ENCODE assay signal across 24 cellular contexts in the genomic region with DNA sequence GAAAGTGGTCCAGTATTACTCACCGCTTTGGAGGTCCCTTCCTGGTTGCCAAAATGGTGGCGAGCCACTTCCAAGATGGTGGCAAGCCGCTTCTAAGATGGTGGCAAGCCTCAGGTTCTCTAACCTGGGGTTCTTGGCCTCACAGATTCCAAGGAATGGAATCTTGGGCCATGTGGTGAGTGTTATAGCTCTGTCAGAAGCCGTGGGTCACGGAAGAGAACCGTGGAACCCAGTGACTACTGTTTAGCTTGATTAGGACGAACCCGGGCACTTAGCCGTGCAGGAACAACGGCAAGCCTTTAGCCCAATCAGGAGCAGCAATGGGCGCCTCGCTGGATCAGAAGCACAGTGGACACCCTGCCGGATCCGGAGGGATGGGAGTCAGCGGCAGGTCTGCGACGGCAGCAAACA.
A peak's percentile ranks its signal among the peaks of the same experiment; 100 is the strongest.
DNase-seq lines count a peak whose midpoint lies in the region; ATAC-seq, FAIRE-seq and TF ChIP-seq lines count a peak whose summit lies in the region.
"Had no signal": no experiment of that assay in that cellular context is flagged by ENCODE, and none has a peak within 500 bp of the region (broad histone marks: within the 10 kb centered on the region; RNA-seq: fewer than 3 reads in every experiment).

No MANE protein-coding gene starts in this region.

- no TSS peak for BruUV-seq in K562 (replicated peaks; lab: Mats Ljungman, UMichigan)

- H3K27me3 ChIP-seq in K562 (ENCODE audit: control insufficient read depth in 2 of 2, insufficient read depth in 2 of 2, low read length in 2 of 2) = no peaks in the 10 kb centered on the region

- peak overlapping the region; percentile 75 to 83 for H3K9ac ChIP-seq in K562 (ENCODE audit: insufficient read depth in 1 of 2, low read depth in 2 of 2, low read length in 2 of 2)
- H3K9ac ChIP-seq: KMS-11 had no signal

- TF ChIP-seq CTCF in C4-2B (conservative IDR thresholded peaks at IDR 0.05) = no peak
- no peak for TF ChIP-seq CTCF in K562 (IDR thresholded peaks at IDR 0.05 in 2 of 3, conservative IDR thresholded peaks at IDR 0.05 in 1 of 3; ENCODE audit: insufficient read depth in 2 of 3, low read depth in 1 of 3, low read length in 3 of 3)

- H3K27ac ChIP-seq in C4-2B = peak overlapping the region; percentile 86
- peak overlapping the region; percentile 87 for H3K27ac ChIP-seq in K562 (ENCODE audit: extremely low read depth, low read depth, low read length)
- H3K27ac ChIP-seq: HL-60, KMS-11 had no signal

- CTCF ChIA-PET in K562 (lab: Yijun Ruan, JAX; ENCODE audit: low intra/inter-chr PET ratio) = no interaction called here

- POLR2A ChIA-PET in K562 (lab: Yijun Ruan, JAX) = interaction anchor here (0.6 to 1.6 kb wide), 3 partner anchors 10 to 1523 kb away, joined by 3 to 6 read pairs (median 3); no protein-coding TSS in a partner anchor

- H3K4me2 ChIP-seq in K562 (ENCODE audit: insufficient read depth, low read length) = peak overlapping the region; percentile 69
- H3K4me2 ChIP-seq: KMS-11 had no signal

- no peaks in the 10 kb centered on the region for H3K4me1 ChIP-seq in K562 (replicated peaks in 1 of 2; ENCODE audit: control insufficient read depth in 2 of 2, insufficient read depth in 2 of 2, low read length in 2 of 2)

- H4K20me1 ChIP-seq in K562 (replicated peaks; ENCODE audit: control insufficient read depth, insufficient read depth, low read length) = no peaks in the 10 kb centered on the region

- DNase-seq in H54 (ENCODE audit: insufficient read length, low spot score) (no peak), NCI-H1417 (lab: John Stamatoyannopoulos, UW) (peak in 2 of 3 experiments; percentile 85 to 87), K562 (ENCODE audit: extremely low read depth in 1 of 4, low spot score in 3 of 4) (peak in 1 of 4 experiments; percentile 52), dermis blood vessel endothelial cell (no peak), HPDE6-E6E7 (ENCODE audit: extremely low spot score) (no peak), AG08395 (ENCODE audit: low spot score) (no peak)
- DNase-seq: CD4-positive, alpha-beta T cell; COR-L47; H7; HFFc6; MV-4-11; NCI-H1436; NCI-H2029 treated with DMSO at 0.1 percent for 48 hours; NCI-H345; NCI-H524; NCI-H774; SHP77; SW 1271; T-helper 17 cell had no signal

- peaks cover 12% of the 10 kb centered on the region for H3K79me2 ChIP-seq in K562 (ENCODE audit: control insufficient read depth, insufficient read depth, low read length)

- peak overlapping the region; percentile 47 for H3K4me3 ChIP-seq in K562

- ATAC-seq in K562 = peak; percentile 81
- ATAC-seq: T-helper 17 cell had no signal

- H2AFZ ChIP-seq in K562 (ENCODE audit: low read depth, low read length) = peak overlapping the region; percentile 82

- no peaks in the 10 kb centered on the region for H3K9me3 ChIP-seq in K562 (replicated peaks; ENCODE audit: control insufficient read depth, insufficient read depth, low read depth, low read length)

- no peak for TF ChIP-seq RAD21 in K562 (CRISPR knock-in tag; conservative IDR thresholded peaks at IDR 0.05 in 1 of 2, IDR thresholded peaks at IDR 0.05 in 1 of 2)

- no peaks in the 10 kb centered on the region for H3K36me3 ChIP-seq in K562 (ENCODE audit: control insufficient read depth, insufficient read depth, low read length)

- WGBS in K562 (ENCODE audit: insufficient coverage, low coverage, missing lambda C conversion rate) = 0% methylated on average over 15 of the region's 17 CpGs

- TF ChIP-seq EP300 in K562 (IDR thresholded peaks at IDR 0.05; ENCODE audit: low read length) = no peak

- H3K9me1 ChIP-seq in K562 (ENCODE audit: control insufficient read depth, insufficient read depth, low read length) = no peaks in the 10 kb centered on the region

- peak; percentile 7; the same call in 1 of the 2 replicates for TF ChIP-seq POLR2A in H54 (IDR thresholded peaks at IDR 0.05; ENCODE audit: low read depth, low read length)
- peak; percentile 75 for TF ChIP-seq POLR2A in K562 (conservative IDR thresholded peaks at IDR 0.05)

- no peak for FAIRE-seq in H54 (lab: Jason Lieb, UNC)
- FAIRE-seq in K562 (lab: Jason Lieb, UNC) = no peak
- FAIRE-seq: G401.6, HTR-8/SVneo had no signal

- intact Hi-C loops in K562 (cut with micrococcal nuclease) = no loop called here

- in situ Hi-C loops in K562 (cut with MboI) = no loop called here

TF ChIP-seq in K562, 482 proteins besides CTCF, POLR2A, EP300 and RAD21 (continues in another document):
- TF ChIP-seq HMGN3 (IDR thresholded peaks at IDR 0.05; ENCODE audit: borderline replicate concordance, extremely low read depth, insufficient read length, low read depth, low read length) (no peak), ZNF444 (CRISPR knock-in tag; IDR thresholded peaks at IDR 0.05) (no peak), DIDO1 (tag; IDR thresholded peaks at IDR 0.05; ENCODE audit: low read depth) (0 out of 2 replicates have a peak, but pooled peaks have one; percentile 40), TAF7 (tag; IDR thresholded peaks at IDR 0.05) (peak; percentile 92), RBFOX2 (IDR thresholded peaks at IDR 0.05; ENCODE audit: low read depth, low read length) (peak; percentile 74), YY1 (IDR thresholded peaks at IDR 0.05; ENCODE audit: borderline replicate concordance in 1 of 3, control insufficient read depth in 1 of 3, extremely low read depth in 1 of 3, insufficient read depth in 3 of 3, insufficient read length in 1 of 3, insufficient replicate concordance in 2 of 3, low read depth in 1 of 3, low read length in 2 of 3) (peak; percentile 57 to 92 (median 74)), SAFB (IDR thresholded peaks at IDR 0.05; ENCODE audit: borderline replicate concordance, low read depth, low read length) (no peak), ZNF583 (CRISPR knock-in tag; IDR thresholded peaks at IDR 0.05) (0 out of 2 replicates have a peak, but pooled peaks have one; percentile 14), ZNF589 (CRISPR knock-in tag; IDR thresholded peaks at IDR 0.05; ENCODE audit: low read depth) (0 out of 2 replicates have a peak, but pooled peaks have one; percentile 25)
- TF ChIP-seq, protein P1, sequence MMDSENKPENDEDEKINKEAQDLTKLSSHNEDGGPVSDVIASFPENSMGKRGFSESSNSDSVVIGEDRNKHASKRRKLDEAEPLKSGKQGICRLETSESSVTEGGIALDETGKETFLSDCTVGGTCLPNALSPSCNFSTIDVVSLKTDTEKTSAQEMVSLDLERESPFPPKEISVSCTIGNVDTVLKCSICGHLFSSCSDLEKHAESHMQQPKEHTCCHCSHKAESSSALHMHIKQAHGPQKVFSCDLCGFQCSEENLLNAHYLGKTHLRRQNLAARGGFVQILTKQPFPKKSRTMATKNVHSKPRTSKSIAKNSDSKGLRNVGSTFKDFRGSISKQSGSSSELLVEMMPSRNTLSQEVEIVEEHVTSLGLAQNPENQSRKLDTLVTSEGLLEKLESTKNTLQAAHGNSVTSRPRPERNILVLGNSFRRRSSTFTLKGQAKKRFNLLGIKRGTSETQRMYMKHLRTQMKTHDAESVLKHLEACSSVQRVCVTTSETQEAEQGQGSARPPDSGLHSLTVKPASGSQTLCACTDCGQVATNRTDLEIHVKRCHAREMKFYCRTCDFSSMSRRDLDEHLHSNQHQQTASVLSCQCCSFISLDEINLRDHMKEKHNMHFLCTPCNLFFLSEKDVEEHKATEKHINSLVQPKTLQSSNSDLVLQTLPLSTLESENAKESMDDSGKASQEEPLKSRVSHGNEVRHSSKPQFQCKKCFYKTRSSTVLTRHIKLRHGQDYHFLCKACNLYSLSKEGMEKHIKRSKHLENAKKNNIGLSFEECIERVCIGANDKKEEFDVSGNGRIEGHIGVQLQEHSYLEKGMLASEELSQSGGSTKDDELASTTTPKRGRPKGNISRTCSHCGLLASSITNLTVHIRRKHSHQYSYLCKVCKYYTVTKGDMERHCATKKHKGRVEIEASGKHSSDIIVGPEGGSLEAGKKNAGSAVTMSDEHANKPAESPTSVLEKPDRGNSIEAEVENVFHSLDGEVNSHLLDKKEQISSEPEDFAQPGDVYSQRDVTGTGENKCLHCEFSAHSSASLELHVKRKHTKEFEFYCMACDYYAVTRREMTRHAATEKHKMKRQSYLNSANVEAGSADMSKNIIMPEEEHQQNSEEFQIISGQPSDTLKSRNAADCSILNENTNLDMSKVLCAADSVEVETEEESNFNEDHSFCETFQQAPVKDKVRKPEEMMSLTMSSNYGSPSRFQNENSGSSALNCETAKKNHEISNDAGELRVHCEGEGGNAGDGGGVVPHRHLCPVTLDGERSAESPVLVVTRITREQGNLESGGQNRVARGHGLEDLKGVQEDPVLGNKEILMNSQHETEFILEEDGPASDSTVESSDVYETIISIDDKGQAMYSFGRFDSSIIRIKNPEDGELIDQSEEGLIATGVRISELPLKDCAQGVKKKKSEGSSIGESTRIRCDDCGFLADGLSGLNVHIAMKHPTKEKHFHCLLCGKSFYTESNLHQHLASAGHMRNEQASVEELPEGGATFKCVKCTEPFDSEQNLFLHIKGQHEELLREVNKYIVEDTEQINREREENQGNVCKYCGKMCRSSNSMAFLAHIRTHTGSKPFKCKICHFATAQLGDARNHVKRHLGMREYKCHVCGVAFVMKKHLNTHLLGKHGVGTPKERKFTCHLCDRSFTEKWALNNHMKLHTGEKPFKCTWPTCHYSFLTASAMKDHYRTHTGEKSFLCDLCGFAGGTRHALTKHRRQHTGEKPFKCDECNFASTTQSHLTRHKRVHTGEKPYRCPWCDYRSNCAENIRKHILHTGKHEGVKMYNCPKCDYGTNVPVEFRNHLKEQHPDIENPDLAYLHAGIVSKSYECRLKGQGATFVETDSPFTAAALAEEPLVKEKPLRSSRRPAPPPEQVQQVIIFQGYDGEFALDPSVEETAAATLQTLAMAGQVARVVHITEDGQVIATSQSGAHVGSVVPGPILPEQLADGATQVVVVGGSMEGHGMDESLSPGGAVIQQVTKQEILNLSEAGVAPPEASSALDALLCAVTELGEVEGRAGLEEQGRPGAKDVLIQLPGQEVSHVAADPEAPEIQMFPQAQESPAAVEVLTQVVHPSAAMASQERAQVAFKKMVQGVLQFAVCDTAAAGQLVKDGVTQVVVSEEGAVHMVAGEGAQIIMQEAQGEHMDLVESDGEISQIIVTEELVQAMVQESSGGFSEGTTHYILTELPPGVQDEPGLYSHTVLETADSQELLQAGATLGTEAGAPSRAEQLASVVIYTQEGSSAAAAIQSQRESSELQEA (IDR thresholded peaks at IDR 0.05; ENCODE audit: low read depth) = peak; percentile 73
- TF ChIP-seq, protein P2, sequence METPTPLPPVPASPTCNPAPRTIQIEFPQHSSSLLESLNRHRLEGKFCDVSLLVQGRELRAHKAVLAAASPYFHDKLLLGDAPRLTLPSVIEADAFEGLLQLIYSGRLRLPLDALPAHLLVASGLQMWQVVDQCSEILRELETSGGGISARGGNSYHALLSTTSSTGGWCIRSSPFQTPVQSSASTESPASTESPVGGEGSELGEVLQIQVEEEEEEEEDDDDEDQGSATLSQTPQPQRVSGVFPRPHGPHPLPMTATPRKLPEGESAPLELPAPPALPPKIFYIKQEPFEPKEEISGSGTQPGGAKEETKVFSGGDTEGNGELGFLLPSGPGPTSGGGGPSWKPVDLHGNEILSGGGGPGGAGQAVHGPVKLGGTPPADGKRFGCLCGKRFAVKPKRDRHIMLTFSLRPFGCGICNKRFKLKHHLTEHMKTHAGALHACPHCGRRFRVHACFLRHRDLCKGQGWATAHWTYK (CRISPR knock-in tag; IDR thresholded peaks at IDR 0.05) = 0 out of 2 replicates have a peak, but pooled peaks have one; percentile 41

Comparison
In these comparisons a context has a peak if more than half of its experiments do, and no peak if none do; other contexts are left out.
1. DNase-seq: peak in NCI-H1417 (2 of 3); none in H54 (single experiment), dermis blood vessel endothelial cell (single experiment), HPDE6-E6E7 (single experiment) and AG08395 (single experiment).